ENCODE assay signal across 8 cellular contexts in genomic region chr19:9323557-9323918, GRCh38. TPM values are rescaled to one million over a fixed set of nuclear protein-coding genes. Genes with fewer than 3 reads are reported as not detected.
DNase-seq lines count a peak whose midpoint lies in the region; ATAC-seq and TF ChIP-seq lines count a peak whose summit lies in the region.

No MANE protein-coding gene starts in this region.

- no peaks in the 10 kb centered on the region for H3K27me3 ChIP-seq in subcutaneous abdominal adipose tissue (ENCODE audit: control insufficient read depth in 5 of 5, insufficient read depth in 4 of 5, low read length in 5 of 5)

- peaks cover 2 to 8% (median 6%) of the 10 kb centered on the region in 5 donors for H3K36me3 ChIP-seq in subcutaneous abdominal adipose tissue (ENCODE audit: control insufficient read depth in 5 of 5, insufficient read depth in 5 of 5, low read length in 5 of 5)

- no peak for TF ChIP-seq POLR2A in erythroblast (IDR thresholded peaks at IDR 0.05; ENCODE audit: low read length)

- TF ChIP-seq CTCF in AG10803 (conservative IDR thresholded peaks at IDR 0.05; ENCODE audit: low read length), result no peak

- peaks cover 2 to 19% (median 16%) of the 10 kb centered on the region in 5 donors for H3K4me1 ChIP-seq in subcutaneous abdominal adipose tissue (ENCODE audit: control insufficient read depth in 5 of 5, insufficient read depth in 5 of 5, low read length in 5 of 5)

- H3K4me3 ChIP-seq in AG10803 (ENCODE audit: low read length), result peak overlapping the region; percentile 82
- peak overlapping the region; percentile 87 to 96 (median 90) for H3K4me3 ChIP-seq in subcutaneous abdominal adipose tissue (ENCODE audit: low read depth in 1 of 5, low read length in 5 of 5)

- DNase-seq in AG10803 (ENCODE audit: low read depth), result peak; percentile 85
- peak; percentile 92 for DNase-seq in NCI-H2171 treated with DMSO at 0.1 percent for 48 hours (lab: John Stamatoyannopoulos, UW)
- DNase-seq in activated CD4-positive, CD25-positive, alpha-beta regulatory T cell treated with anti-CD3 and anti-CD28 coated beads, Interleukin-2, amount 50 U/mL, for 16 hours (ENCODE audit: low read depth, low spot score), result peak; percentile 14
- peak; percentile 85 to 86 for DNase-seq in erythroblast (lab: John Stamatoyannopoulos, UW)
- peak; percentile 82 for DNase-seq in mucosa of gallbladder (ENCODE audit: low spot score)

- H3K9ac ChIP-seq in subcutaneous abdominal adipose tissue (ENCODE audit: low read length in 5 of 5), result peak overlapping the region; percentile 50 to 77 (median 75)

- ATAC-seq in GM18519 (IDR thresholded peaks at IDR 0.05; ENCODE audit: low FRiP score, unreplicated experiment) (peak; percentile 25), HG03060 (IDR thresholded peaks at IDR 0.05; ENCODE audit: low read depth, unreplicated experiment) (peak; percentile 18)

- peaks cover 5 to 23% (median 21%) of the 10 kb centered on the region in 5 donors for H3K9me3 ChIP-seq in subcutaneous abdominal adipose tissue (ENCODE audit: control insufficient read depth in 5 of 5, low read length in 5 of 5)

- peak overlapping the region; percentile 73 for H3K27ac ChIP-seq in subcutaneous abdominal adipose tissue (ENCODE audit: low read depth, low read length)

RNA-seq across cellular contexts. Expression of gene ZNF559, which starts 0.4 kb away (rescaled TPM):
- total RNA-seq in mucosa of gallbladder, result 19.9 TPM

RNA-seq across cellular contexts. Expression of gene ZNF699, which starts 13.9 kb away (rescaled TPM):
- total RNA-seq in mucosa of gallbladder, result 6.3 TPM

RNA-seq across cellular contexts. Expression of gene ZNF177, which starts 39.3 kb away (rescaled TPM):
- total RNA-seq in mucosa of gallbladder, result 3.4 TPM

Comparison
In these comparisons a context has a peak if more than half of its experiments do, and no peak if none do; other contexts are left out.
1. Peak in every context shown above with its lines: DNase-seq, ATAC-seq, H3K4me3 ChIP-seq and H3K27ac ChIP-seq.
2. DNase-seq: peak in every context shown above with its lines; median percentile 92 in NCI-H2171 treated with DMSO at 0.1 percent for 48 hours; 86 in erythroblast; 85 in AG10803; 82 in mucosa of gallbladder; 14 in activated CD4-positive, CD25-positive, alpha-beta regulatory T cell treated with anti-CD3 and anti-CD28 coated beads, Interleukin-2, amount 50 U/mL, for 16 hours.